Comparison of ENCODE assay signal across 1 cellular context in the genomic region with DNA sequence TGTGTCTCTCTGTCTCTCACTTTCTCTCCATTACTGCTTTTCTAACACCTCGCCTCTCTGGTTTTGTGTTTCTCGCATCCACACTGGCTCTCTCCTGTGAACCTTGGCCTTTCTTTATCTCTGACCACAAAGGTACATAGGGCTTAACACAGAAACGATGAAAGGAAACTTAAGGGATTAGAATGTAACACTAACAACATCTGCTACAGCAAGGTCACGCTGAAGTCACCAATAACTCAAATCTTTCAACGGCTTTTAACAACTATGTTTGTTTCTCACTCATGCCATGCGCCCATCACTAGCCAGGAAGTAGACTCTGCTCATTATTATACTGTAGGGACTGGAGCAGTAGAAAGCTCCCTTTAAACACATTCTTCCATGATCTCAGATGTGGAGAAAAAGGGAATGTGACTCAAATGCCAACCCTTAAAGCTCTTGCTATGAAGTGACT.
TF ChIP-seq lines count a peak whose summit lies in the region.

No MANE protein-coding gene starts in this region.

TF ChIP-seq in HepG2, 621 proteins besides CTCF, POLR2A, EP300 and RAD21 (continued from another document):
- TF ChIP-seq MAFF (IDR thresholded peaks at IDR 0.05; ENCODE audit: low read depth, low read length) (no peak), ZNF891 (CRISPR knock-in tag; IDR thresholded peaks at IDR 0.05) (no peak), KMT2B (CRISPR knock-in tag; IDR thresholded peaks at IDR 0.05) (no peak), AGO2 (optimal IDR thresholded peaks at IDR 0.05; ENCODE audit: low read depth, low read length) (no peak), HHEX (CRISPR knock-in tag; IDR thresholded peaks at IDR 0.05) (peak; percentile 96), TCF12 (IDR thresholded peaks at IDR 0.05) (no peak), TCF12 (CRISPR knock-in tag; IDR thresholded peaks at IDR 0.05) (no peak), ZNF510 (CRISPR knock-in tag; IDR thresholded peaks at IDR 0.05; ENCODE audit: low read depth) (no peak), ZNF10 (CRISPR knock-in tag; IDR thresholded peaks at IDR 0.05; ENCODE audit: borderline replicate concordance, low read depth) (no peak), CHCHD3 (CRISPR knock-in tag; IDR thresholded peaks at IDR 0.05) (no peak), ELF1 (CRISPR knock-in tag; IDR thresholded peaks at IDR 0.05) (peak; percentile 19; the same call in 1 of the 2 replicates), NFATC3 (CRISPR knock-in tag; IDR thresholded peaks at IDR 0.05) (no peak), IKZF1 (IDR thresholded peaks at IDR 0.05) (no peak), TMF1 (CRISPR knock-in tag; IDR thresholded peaks at IDR 0.05; ENCODE audit: low read depth) (no peak), ZNF570 (CRISPR knock-in tag; IDR thresholded peaks at IDR 0.05; ENCODE audit: borderline replicate concordance) (no peak), PHF8 (CRISPR knock-in tag; IDR thresholded peaks at IDR 0.05) (no peak), HOMEZ (CRISPR knock-in tag; IDR thresholded peaks at IDR 0.05; ENCODE audit: low read depth) (no peak), ZFP41 (CRISPR knock-in tag; IDR thresholded peaks at IDR 0.05; ENCODE audit: borderline replicate concordance) (no peak), NCOA2 (CRISPR knock-in tag; IDR thresholded peaks at IDR 0.05) (peak; percentile 64; the same call in 1 of the 2 replicates)
- TF ChIP-seq, protein P1, sequence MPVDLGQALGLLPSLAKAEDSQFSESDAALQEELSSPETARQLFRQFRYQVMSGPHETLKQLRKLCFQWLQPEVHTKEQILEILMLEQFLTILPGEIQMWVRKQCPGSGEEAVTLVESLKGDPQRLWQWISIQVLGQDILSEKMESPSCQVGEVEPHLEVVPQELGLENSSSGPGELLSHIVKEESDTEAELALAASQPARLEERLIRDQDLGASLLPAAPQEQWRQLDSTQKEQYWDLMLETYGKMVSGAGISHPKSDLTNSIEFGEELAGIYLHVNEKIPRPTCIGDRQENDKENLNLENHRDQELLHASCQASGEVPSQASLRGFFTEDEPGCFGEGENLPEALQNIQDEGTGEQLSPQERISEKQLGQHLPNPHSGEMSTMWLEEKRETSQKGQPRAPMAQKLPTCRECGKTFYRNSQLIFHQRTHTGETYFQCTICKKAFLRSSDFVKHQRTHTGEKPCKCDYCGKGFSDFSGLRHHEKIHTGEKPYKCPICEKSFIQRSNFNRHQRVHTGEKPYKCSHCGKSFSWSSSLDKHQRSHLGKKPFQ (CRISPR knock-in tag; IDR thresholded peaks at IDR 0.05; ENCODE audit: insufficient replicate concordance) = no peak
- TF ChIP-seq, protein P2, sequence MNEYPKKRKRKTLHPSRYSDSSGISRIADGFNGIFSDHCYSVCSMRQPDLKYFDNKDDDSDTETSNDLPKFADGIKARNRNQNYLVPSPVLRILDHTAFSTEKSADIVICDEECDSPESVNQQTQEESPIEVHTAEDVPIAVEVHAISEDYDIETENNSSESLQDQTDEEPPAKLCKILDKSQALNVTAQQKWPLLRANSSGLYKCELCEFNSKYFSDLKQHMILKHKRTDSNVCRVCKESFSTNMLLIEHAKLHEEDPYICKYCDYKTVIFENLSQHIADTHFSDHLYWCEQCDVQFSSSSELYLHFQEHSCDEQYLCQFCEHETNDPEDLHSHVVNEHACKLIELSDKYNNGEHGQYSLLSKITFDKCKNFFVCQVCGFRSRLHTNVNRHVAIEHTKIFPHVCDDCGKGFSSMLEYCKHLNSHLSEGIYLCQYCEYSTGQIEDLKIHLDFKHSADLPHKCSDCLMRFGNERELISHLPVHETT (CRISPR knock-in tag; conservative IDR thresholded peaks at IDR 0.05) = no peak
- TF ChIP-seq, protein P3, sequence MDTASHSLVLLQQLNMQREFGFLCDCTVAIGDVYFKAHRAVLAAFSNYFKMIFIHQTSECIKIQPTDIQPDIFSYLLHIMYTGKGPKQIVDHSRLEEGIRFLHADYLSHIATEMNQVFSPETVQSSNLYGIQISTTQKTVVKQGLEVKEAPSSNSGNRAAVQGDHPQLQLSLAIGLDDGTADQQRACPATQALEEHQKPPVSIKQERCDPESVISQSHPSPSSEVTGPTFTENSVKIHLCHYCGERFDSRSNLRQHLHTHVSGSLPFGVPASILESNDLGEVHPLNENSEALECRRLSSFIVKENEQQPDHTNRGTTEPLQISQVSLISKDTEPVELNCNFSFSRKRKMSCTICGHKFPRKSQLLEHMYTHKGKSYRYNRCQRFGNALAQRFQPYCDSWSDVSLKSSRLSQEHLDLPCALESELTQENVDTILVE (CRISPR knock-in tag; IDR thresholded peaks at IDR 0.05) = no peak
- TF ChIP-seq, protein P4, sequence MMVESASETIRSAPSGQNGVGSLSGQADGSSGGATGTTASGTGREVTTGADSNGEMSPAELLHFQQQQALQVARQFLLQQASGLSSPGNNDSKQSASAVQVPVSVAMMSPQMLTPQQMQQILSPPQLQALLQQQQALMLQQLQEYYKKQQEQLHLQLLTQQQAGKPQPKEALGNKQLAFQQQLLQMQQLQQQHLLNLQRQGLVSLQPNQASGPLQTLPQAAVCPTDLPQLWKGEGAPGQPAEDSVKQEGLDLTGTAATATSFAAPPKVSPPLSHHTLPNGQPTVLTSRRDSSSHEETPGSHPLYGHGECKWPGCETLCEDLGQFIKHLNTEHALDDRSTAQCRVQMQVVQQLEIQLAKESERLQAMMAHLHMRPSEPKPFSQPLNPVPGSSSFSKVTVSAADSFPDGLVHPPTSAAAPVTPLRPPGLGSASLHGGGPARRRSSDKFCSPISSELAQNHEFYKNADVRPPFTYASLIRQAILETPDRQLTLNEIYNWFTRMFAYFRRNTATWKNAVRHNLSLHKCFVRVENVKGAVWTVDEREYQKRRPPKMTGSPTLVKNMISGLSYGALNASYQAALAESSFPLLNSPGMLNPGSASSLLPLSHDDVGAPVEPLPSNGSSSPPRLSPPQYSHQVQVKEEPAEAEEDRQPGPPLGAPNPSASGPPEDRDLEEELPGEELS (CRISPR knock-in tag; IDR thresholded peaks at IDR 0.05) = peak; percentile 70
- TF ChIP-seq, protein P5, sequence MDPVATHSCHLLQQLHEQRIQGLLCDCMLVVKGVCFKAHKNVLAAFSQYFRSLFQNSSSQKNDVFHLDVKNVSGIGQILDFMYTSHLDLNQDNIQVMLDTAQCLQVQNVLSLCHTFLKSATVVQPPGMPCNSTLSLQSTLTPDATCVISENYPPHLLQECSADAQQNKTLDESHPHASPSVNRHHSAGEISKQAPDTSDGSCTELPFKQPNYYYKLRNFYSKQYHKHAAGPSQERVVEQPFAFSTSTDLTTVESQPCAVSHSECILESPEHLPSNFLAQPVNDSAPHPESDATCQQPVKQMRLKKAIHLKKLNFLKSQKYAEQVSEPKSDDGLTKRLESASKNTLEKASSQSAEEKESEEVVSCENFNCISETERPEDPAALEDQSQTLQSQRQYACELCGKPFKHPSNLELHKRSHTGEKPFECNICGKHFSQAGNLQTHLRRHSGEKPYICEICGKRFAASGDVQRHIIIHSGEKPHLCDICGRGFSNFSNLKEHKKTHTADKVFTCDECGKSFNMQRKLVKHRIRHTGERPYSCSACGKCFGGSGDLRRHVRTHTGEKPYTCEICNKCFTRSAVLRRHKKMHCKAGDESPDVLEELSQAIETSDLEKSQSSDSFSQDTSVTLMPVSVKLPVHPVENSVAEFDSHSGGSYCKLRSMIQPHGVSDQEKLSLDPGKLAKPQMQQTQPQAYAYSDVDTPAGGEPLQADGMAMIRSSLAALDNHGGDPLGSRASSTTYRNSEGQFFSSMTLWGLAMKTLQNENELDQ (CRISPR knock-in tag; IDR thresholded peaks at IDR 0.05; ENCODE audit: borderline replicate concordance) = no peak
